In genomic region chr2:120985174-120985996, GRCh38 we compare ENCODE assay signal across 19 cellular contexts.
"Had no signal": no experiment of that assay in that cellular context is flagged by ENCODE, and none has a peak within 500 bp of the region (broad histone marks: within the 10 kb centered on the region; RNA-seq: fewer than 3 reads in every experiment).

No MANE protein-coding gene starts in this region.

- H3K4me1 Mint-ChIP-seq: immature natural killer cell, memory B cell had no signal

- H3K27me3 ChIP-seq: dorsolateral prefrontal cortex, left lung, suprapubic skin, thyroid gland had no signal

- H3K27ac ChIP-seq: dorsolateral prefrontal cortex, left lung, lower lobe of right lung, parathyroid adenoma, psoas muscle, suprapubic skin, thyroid gland had no signal

- ATAC-seq: esophagus mucosa, left lung, lower lobe of right lung, psoas muscle had no signal

- H3K4me3 Mint-ChIP-seq: immature natural killer cell; memory B cell; natural killer cell treated with Interleukin-12 subunit alpha and Interleukin-12 subunit beta and Interleukin-15 and Interleukin-18, amount 100 ng/mL, for 72 hours; type B pancreatic cell had no signal

- H3K36me3 Mint-ChIP-seq: immature natural killer cell; memory B cell; natural killer cell treated with Interleukin-12 subunit alpha and Interleukin-12 subunit beta and Interleukin-15 and Interleukin-18, amount 100 ng/mL, for 72 hours had no signal

- H2AFZ ChIP-seq: parathyroid adenoma had no signal

- H3K27me3 Mint-ChIP-seq: type B pancreatic cell had no signal

- H3K27ac Mint-ChIP-seq: immature natural killer cell; memory B cell; natural killer cell treated with Interleukin-12 subunit alpha and Interleukin-12 subunit beta and Interleukin-15 and Interleukin-18, amount 100 ng/mL, for 72 hours; type B pancreatic cell had no signal

- DNase-seq: cortex of kidney; effector CD8-positive, alpha-beta T cell; immature natural killer cell; lower lobe of right lung; midbrain; occipital lobe; psoas muscle; small intestine; stimulated activated CD4-positive, alpha-beta T cell treated with anti-CD3 and anti-CD28 coated beads, Interleukin-2, amount 100 ng/mL, for 48 hours; stimulated activated naive CD4-positive, alpha-beta T cell treated with Interleukin-2 at 50 U/mL for 16 hours; thyroid gland had no signal

- H3K36me3 ChIP-seq: left lung, lower lobe of right lung, thyroid gland had no signal

- H3K4me3 ChIP-seq: dorsolateral prefrontal cortex, left lung, lower lobe of right lung, psoas muscle, suprapubic skin, thyroid gland had no signal

- H3K9me3 ChIP-seq: lower lobe of right lung, psoas muscle, suprapubic skin, thyroid gland had no signal

- H3K4me1 ChIP-seq: left lung, lower lobe of right lung, parathyroid adenoma, psoas muscle, suprapubic skin, thyroid gland had no signal

- H3K79me2 ChIP-seq: parathyroid adenoma had no signal

- H3K9me3 Mint-ChIP-seq: immature natural killer cell; natural killer cell treated with Interleukin-12 subunit alpha and Interleukin-12 subunit beta and Interleukin-15 and Interleukin-18, amount 100 ng/mL, for 72 hours; type B pancreatic cell had no signal
